1 cellular context compared by ENCODE assay signal in the genomic region with DNA sequence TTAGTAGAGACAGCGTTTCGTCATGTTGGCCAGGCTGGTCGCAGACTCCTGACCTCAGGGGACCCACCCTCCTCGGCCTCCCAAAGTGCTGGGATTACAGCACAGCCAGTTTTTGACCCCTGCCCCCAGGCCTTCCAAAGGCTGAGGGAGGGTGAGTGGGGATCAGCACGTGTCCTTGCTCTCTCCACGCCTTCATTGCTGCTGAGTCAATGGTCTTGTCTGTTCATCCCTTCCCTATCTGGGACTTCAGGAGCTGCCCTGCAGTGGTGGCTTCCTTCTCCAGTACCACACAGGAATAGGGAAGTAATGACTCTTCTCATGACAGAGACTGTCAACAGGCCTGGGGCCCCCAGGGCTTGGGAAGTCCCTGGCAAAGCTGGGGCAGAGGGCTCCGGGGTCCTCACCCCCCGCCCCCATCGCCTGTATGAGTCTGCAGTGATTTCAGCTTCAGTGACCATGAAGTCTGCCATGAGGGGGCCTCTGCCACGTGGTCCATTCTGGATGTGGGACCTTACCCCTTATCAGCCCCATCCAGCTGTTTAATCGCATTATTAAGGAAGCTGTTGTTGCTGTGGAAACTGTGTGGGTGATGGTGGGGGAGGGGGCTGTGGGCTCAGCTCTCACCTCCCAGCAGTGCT.
A peak's percentile ranks its signal among the peaks of the same experiment; 100 is the strongest.
TF ChIP-seq lines count a peak whose summit lies in the region.

No MANE protein-coding gene starts in this region.

TF ChIP-seq in HepG2, 621 proteins besides CTCF, POLR2A, EP300 and RAD21 (continued from another document and continues in another):
- TF ChIP-seq, protein P1, sequence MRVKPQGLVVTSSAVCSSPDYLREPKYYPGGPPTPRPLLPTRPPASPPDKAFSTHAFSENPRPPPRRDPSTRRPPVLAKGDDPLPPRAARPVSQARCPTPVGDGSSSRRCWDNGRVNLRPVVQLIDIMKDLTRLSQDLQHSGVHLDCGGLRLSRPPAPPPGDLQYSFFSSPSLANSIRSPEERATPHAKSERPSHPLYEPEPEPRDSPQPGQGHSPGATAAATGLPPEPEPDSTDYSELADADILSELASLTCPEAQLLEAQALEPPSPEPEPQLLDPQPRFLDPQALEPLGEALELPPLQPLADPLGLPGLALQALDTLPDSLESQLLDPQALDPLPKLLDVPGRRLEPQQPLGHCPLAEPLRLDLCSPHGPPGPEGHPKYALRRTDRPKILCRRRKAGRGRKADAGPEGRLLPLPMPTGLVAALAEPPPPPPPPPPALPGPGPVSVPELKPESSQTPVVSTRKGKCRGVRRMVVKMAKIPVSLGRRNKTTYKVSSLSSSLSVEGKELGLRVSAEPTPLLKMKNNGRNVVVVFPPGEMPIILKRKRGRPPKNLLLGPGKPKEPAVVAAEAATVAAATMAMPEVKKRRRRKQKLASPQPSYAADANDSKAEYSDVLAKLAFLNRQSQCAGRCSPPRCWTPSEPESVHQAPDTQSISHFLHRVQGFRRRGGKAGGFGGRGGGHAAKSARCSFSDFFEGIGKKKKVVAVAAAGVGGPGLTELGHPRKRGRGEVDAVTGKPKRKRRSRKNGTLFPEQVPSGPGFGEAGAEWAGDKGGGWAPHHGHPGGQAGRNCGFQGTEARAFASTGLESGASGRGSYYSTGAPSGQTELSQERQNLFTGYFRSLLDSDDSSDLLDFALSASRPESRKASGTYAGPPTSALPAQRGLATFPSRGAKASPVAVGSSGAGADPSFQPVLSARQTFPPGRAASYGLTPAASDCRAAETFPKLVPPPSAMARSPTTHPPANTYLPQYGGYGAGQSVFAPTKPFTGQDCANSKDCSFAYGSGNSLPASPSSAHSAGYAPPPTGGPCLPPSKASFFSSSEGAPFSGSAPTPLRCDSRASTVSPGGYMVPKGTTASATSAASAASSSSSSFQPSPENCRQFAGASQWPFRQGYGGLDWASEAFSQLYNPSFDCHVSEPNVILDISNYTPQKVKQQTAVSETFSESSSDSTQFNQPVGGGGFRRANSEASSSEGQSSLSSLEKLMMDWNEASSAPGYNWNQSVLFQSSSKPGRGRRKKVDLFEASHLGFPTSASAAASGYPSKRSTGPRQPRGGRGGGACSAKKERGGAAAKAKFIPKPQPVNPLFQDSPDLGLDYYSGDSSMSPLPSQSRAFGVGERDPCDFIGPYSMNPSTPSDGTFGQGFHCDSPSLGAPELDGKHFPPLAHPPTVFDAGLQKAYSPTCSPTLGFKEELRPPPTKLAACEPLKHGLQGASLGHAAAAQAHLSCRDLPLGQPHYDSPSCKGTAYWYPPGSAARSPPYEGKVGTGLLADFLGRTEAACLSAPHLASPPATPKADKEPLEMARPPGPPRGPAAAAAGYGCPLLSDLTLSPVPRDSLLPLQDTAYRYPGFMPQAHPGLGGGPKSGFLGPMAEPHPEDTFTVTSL (CRISPR knock-in tag; IDR thresholded peaks at IDR 0.05; ENCODE audit: borderline replicate concordance): no peak
- TF ChIP-seq NFIC (IDR thresholded peaks at IDR 0.05; ENCODE audit: low read length) (no peak), ASH2L (IDR thresholded peaks at IDR 0.05; ENCODE audit: insufficient read length, low read depth, low read length) (no peak), FOSL2 (CRISPR knock-in tag; IDR thresholded peaks at IDR 0.05) (peak; percentile 82), NAIF1 (CRISPR knock-in tag; IDR thresholded peaks at IDR 0.05; ENCODE audit: borderline replicate concordance) (no peak), ZNF598 (CRISPR knock-in tag; IDR thresholded peaks at IDR 0.05; ENCODE audit: borderline replicate concordance) (no peak), ZIK1 (CRISPR knock-in tag; IDR thresholded peaks at IDR 0.05; ENCODE audit: borderline replicate concordance, low read depth) (no peak), MYNN (CRISPR knock-in tag; IDR thresholded peaks at IDR 0.05; ENCODE audit: low read depth) (no peak), REPIN1 (CRISPR knock-in tag; IDR thresholded peaks at IDR 0.05; ENCODE audit: borderline replicate concordance, low read depth) (0 out of 2 replicates have a peak, but pooled peaks have one; percentile 37), MED8 (CRISPR knock-in tag; IDR thresholded peaks at IDR 0.05; ENCODE audit: insufficient replicate concordance) (peak; percentile 52), ZNF350 (CRISPR knock-in tag; IDR thresholded peaks at IDR 0.05; ENCODE audit: borderline replicate concordance, low read depth) (peak; percentile 73; the same call in 1 of the 2 replicates), SOX13 (IDR thresholded peaks at IDR 0.05) (no peak), SOX13 (CRISPR knock-in tag; conservative IDR thresholded peaks at IDR 0.05 in 1 of 2, IDR thresholded peaks at IDR 0.05 in 1 of 2) (peak in 1 of 2 experiments; percentile 64; a peak in 1 of 4 replicates), ZBTB3 (CRISPR knock-in tag; IDR thresholded peaks at IDR 0.05; ENCODE audit: borderline replicate concordance, low read depth) (no peak), IKZF1 (IDR thresholded peaks at IDR 0.05) (no peak), TBX3 (IDR thresholded peaks at IDR 0.05; ENCODE audit: borderline replicate concordance) (no peak), IRX3 (CRISPR knock-in tag; IDR thresholded peaks at IDR 0.05; ENCODE audit: borderline replicate concordance, low read depth) (no peak), CBX2 (IDR thresholded peaks at IDR 0.05; ENCODE audit: low read depth, low read length) (no peak), CBX2 (CRISPR knock-in tag; IDR thresholded peaks at IDR 0.05; ENCODE audit: low read depth) (no peak), SIN3B (IDR thresholded peaks at IDR 0.05; ENCODE audit: low read length) (no peak), CBX5 (CRISPR knock-in tag; IDR thresholded peaks at IDR 0.05; ENCODE audit: borderline replicate concordance) (0 out of 2 replicates have a peak, but pooled peaks have one; percentile 21), ZMYM3 (CRISPR knock-in tag; IDR thresholded peaks at IDR 0.05) (peak; percentile 80; the same call in 1 of the 2 replicates), SETDB1 (CRISPR knock-in tag; IDR thresholded peaks at IDR 0.05; ENCODE audit: borderline replicate concordance) (no peak), HOXA7 (CRISPR knock-in tag; IDR thresholded peaks at IDR 0.05) (no peak), EEA1 (CRISPR knock-in tag; IDR thresholded peaks at IDR 0.05; ENCODE audit: borderline replicate concordance) (no peak), HNRNPUL1 (IDR thresholded peaks at IDR 0.05; ENCODE audit: low read depth, low read length) (no peak), HNRNPH1 (optimal IDR thresholded peaks at IDR 0.05; ENCODE audit: low read depth, low read length) (no peak), MYC (CRISPR knock-in tag; IDR thresholded peaks at IDR 0.05; ENCODE audit: borderline replicate concordance) (peak; percentile 95), HNRNPLL (IDR thresholded peaks at IDR 0.05; ENCODE audit: low read depth, low read length, poor library complexity, severe bottlenecking) (no peak), CREB1 (IDR thresholded peaks at IDR 0.05) (no peak), CREB1 (CRISPR knock-in tag; IDR thresholded peaks at IDR 0.05) (no peak), ZNF20 (CRISPR knock-in tag; IDR thresholded peaks at IDR 0.05) (no peak), ATF7 (IDR thresholded peaks at IDR 0.05) (no peak; the same call in 1 of the 2 replicates), ATF7 (CRISPR knock-in tag; IDR thresholded peaks at IDR 0.05) (no peak)
- TF ChIP-seq, protein P2, sequence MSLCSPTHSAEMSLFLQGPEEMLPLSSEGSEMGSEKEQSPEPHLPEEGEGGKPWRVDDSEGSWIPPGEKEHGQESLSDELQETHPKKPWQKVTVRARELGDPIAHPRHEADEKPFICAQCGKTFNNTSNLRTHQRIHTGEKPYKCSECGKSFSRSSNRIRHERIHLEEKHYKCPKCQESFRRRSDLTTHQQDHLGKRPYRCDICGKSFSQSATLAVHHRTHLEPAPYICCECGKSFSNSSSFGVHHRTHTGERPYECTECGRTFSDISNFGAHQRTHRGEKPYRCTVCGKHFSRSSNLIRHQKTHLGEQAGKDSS (CRISPR knock-in tag; IDR thresholded peaks at IDR 0.05; ENCODE audit: borderline replicate concordance, low read depth): no peak
- TF ChIP-seq, protein P3, sequence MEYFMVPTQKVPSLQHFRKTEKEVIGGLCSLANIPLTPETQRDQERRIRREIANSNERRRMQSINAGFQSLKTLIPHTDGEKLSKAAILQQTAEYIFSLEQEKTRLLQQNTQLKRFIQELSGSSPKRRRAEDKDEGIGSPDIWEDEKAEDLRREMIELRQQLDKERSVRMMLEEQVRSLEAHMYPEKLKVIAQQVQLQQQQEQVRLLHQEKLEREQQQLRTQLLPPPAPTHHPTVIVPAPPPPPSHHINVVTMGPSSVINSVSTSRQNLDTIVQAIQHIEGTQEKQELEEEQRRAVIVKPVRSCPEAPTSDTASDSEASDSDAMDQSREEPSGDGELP (IDR thresholded peaks at IDR 0.05; ENCODE audit: borderline replicate concordance, low read depth): peak; percentile 34; the same call in 1 of the 2 replicates
- TF ChIP-seq, protein P4, sequence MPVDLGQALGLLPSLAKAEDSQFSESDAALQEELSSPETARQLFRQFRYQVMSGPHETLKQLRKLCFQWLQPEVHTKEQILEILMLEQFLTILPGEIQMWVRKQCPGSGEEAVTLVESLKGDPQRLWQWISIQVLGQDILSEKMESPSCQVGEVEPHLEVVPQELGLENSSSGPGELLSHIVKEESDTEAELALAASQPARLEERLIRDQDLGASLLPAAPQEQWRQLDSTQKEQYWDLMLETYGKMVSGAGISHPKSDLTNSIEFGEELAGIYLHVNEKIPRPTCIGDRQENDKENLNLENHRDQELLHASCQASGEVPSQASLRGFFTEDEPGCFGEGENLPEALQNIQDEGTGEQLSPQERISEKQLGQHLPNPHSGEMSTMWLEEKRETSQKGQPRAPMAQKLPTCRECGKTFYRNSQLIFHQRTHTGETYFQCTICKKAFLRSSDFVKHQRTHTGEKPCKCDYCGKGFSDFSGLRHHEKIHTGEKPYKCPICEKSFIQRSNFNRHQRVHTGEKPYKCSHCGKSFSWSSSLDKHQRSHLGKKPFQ (CRISPR knock-in tag; IDR thresholded peaks at IDR 0.05; ENCODE audit: insufficient replicate concordance): no peak
- TF ChIP-seq, protein P5, sequence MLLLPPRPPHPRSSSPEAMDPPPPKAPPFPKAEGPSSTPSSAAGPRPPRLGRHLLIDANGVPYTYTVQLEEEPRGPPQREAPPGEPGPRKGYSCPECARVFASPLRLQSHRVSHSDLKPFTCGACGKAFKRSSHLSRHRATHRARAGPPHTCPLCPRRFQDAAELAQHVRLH (CRISPR knock-in tag; IDR thresholded peaks at IDR 0.05; ENCODE audit: borderline replicate concordance, low read depth): no peak
- TF ChIP-seq, protein P6, sequence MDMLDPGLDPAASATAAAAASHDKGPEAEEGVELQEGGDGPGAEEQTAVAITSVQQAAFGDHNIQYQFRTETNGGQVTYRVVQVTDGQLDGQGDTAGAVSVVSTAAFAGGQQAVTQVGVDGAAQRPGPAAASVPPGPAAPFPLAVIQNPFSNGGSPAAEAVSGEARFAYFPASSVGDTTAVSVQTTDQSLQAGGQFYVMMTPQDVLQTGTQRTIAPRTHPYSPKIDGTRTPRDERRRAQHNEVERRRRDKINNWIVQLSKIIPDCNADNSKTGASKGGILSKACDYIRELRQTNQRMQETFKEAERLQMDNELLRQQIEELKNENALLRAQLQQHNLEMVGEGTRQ (IDR thresholded peaks at IDR 0.05; ENCODE audit: low read depth, low read length): peak; percentile 67
- TF ChIP-seq, protein P6 (CRISPR knock-in tag; IDR thresholded peaks at IDR 0.05; ENCODE audit: borderline replicate concordance): peak; percentile 29; the same call in 1 of the 2 replicates
- TF ChIP-seq, protein P7, sequence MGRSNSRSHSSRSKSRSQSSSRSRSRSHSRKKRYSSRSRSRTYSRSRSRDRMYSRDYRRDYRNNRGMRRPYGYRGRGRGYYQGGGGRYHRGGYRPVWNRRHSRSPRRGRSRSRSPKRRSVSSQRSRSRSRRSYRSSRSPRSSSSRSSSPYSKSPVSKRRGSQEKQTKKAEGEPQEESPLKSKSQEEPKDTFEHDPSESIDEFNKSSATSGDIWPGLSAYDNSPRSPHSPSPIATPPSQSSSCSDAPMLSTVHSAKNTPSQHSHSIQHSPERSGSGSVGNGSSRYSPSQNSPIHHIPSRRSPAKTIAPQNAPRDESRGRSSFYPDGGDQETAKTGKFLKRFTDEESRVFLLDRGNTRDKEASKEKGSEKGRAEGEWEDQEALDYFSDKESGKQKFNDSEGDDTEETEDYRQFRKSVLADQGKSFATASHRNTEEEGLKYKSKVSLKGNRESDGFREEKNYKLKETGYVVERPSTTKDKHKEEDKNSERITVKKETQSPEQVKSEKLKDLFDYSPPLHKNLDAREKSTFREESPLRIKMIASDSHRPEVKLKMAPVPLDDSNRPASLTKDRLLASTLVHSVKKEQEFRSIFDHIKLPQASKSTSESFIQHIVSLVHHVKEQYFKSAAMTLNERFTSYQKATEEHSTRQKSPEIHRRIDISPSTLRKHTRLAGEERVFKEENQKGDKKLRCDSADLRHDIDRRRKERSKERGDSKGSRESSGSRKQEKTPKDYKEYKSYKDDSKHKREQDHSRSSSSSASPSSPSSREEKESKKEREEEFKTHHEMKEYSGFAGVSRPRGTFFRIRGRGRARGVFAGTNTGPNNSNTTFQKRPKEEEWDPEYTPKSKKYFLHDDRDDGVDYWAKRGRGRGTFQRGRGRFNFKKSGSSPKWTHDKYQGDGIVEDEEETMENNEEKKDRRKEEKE (IDR thresholded peaks at IDR 0.05): no peak
- TF ChIP-seq, protein P8, sequence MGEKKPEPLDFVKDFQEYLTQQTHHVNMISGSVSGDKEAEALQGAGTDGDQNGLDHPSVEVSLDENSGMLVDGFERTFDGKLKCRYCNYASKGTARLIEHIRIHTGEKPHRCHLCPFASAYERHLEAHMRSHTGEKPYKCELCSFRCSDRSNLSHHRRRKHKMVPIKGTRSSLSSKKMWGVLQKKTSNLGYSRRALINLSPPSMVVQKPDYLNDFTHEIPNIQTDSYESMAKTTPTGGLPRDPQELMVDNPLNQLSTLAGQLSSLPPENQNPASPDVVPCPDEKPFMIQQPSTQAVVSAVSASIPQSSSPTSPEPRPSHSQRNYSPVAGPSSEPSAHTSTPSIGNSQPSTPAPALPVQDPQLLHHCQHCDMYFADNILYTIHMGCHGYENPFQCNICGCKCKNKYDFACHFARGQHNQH (CRISPR knock-in tag; IDR thresholded peaks at IDR 0.05): peak; percentile 70; the same call in 1 of the 2 replicates
- TF ChIP-seq, protein P9, sequence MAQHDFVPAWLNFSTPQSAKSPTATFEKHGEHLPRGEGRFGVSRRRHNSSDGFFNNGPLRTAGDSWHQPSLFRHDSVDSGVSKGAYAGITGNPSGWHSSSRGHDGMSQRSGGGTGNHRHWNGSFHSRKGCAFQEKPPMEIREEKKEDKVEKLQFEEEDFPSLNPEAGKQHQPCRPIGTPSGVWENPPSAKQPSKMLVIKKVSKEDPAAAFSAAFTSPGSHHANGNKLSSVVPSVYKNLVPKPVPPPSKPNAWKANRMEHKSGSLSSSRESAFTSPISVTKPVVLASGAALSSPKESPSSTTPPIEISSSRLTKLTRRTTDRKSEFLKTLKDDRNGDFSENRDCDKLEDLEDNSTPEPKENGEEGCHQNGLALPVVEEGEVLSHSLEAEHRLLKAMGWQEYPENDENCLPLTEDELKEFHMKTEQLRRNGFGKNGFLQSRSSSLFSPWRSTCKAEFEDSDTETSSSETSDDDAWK (CRISPR knock-in tag; IDR thresholded peaks at IDR 0.05): no peak
